ENCODE assay signal across 9 cellular contexts in genomic region chr3:87145553-87145952, GRCh38.
A peak's percentile ranks its signal among the peaks of the same experiment; 100 is the strongest.
DNase-seq lines count a peak whose midpoint lies in the region; ATAC-seq, FAIRE-seq and TF ChIP-seq lines count a peak whose summit lies in the region.
"Had no signal": no experiment of that assay in that cellular context is flagged by ENCODE, and none has a peak within 500 bp of the region (broad histone marks: within the 10 kb centered on the region; RNA-seq: fewer than 3 reads in every experiment).

No MANE protein-coding gene starts in this region.

- H3K9me3 Mint-ChIP-seq in osteocyte (ENCODE audit: unreplicated experiment) = peaks cover 11% of the 10 kb centered on the region

- H3K27ac ChIP-seq in kidney (ENCODE audit: low read depth in 2 of 2, low read length in 2 of 2) = no peak overlapping the region
- H3K27ac ChIP-seq: body of pancreas had no signal

- H3K4me3 Mint-ChIP-seq in osteocyte (ENCODE audit: unreplicated experiment) = no peak overlapping the region

- no peaks in the 10 kb centered on the region for H3K36me3 ChIP-seq in kidney (ENCODE audit: control insufficient read depth in 1 of 2, insufficient read depth in 2 of 2, low read length in 2 of 2)

- peaks cover 0 to 12% of the 10 kb centered on the region in 2 donors for H3K9me3 ChIP-seq in kidney (ENCODE audit: control insufficient read depth in 1 of 2, low read length in 2 of 2)

- no peak overlapping the region for H3K4me3 ChIP-seq in WI38 (ENCODE audit: low read depth, low read length)
- H3K4me3 ChIP-seq in kidney (ENCODE audit: low read length in 2 of 2) = no peak overlapping the region
- H3K4me3 ChIP-seq: body of pancreas had no signal

- H3K27me3 Mint-ChIP-seq in osteocyte (ENCODE audit: unreplicated experiment) = peaks cover 18% of the 10 kb centered on the region

- no peak for TF ChIP-seq POLR2A in GM18505 (IDR thresholded peaks at IDR 0.05; ENCODE audit: borderline replicate concordance, extremely low read depth, insufficient read depth, insufficient read length)

- no peaks in the 10 kb centered on the region for H3K4me1 ChIP-seq in kidney (ENCODE audit: control insufficient read depth in 1 of 2, insufficient read depth in 1 of 2, low read depth in 1 of 2, low read length in 2 of 2)
- H3K4me1 ChIP-seq: body of pancreas had no signal

- TF ChIP-seq CTCF in WI38 (IDR thresholded peaks at IDR 0.05; ENCODE audit: low read depth, low read length) = peak; percentile 45
- peak; percentile 38 for TF ChIP-seq CTCF in osteocyte (IDR thresholded peaks at IDR 0.05)
- no peak for TF ChIP-seq CTCF in kidney (IDR thresholded peaks at IDR 0.05; ENCODE audit: borderline replicate concordance, extremely low read depth, insufficient read depth)

- H3K36me3 Mint-ChIP-seq in osteocyte (ENCODE audit: unreplicated experiment) = peaks cover 5% of the 10 kb centered on the region

- intact Hi-C loops in kidney (cut with DNase I) = no loop called here

- DNase-seq in AG08396 (ENCODE audit: low spot score) (peak; percentile 23), osteocyte (ENCODE audit: extremely low spot score, unreplicated experiment) (no peak), activated gamma-delta T cell treated with Interleukin-2 at 50 U/mL for 16 hours (no peak), kidney (no peak), MV-4-11 (lab: John Stamatoyannopoulos, UW) (no peak)

- ATAC-seq in GM18505 (IDR thresholded peaks at IDR 0.05; ENCODE audit: unreplicated experiment) (peak; percentile 92), HG03095 (IDR thresholded peaks at IDR 0.05; ENCODE audit: unreplicated experiment) (peak; percentile 90)
- ATAC-seq: body of pancreas had no signal

- FAIRE-seq in kidney (lab: Jason Lieb, UNC) = no peak

- no peaks in the 10 kb centered on the region for H3K4me1 Mint-ChIP-seq in osteocyte (ENCODE audit: unreplicated experiment)

- H3K9ac ChIP-seq in kidney (ENCODE audit: low read length in 2 of 2) = no peak overlapping the region

- no peak overlapping the region for H3K27ac Mint-ChIP-seq in osteocyte (ENCODE audit: unreplicated experiment)
